ENCODE assay signal across 18 cellular contexts in the genomic region with DNA sequence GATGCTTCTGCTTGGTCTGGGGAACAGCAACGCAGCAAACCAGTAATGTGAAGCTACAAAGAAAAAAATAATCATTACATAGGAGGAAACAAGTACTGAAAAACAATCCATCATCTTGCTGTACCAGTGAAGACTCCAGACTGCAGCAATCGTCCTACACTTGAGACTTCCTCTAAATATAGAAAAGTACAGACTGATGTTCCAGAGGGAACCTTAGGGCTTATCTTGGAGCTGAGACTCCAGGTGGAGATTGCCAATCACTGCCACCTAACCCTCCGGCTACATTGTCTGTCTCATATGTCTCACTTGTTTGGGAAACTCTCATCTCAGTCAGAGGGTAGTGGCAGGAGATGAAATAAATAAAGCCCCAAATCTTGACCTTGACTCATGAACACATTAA. TPM values are rescaled to one million over a fixed set of nuclear protein-coding genes. Genes with fewer than 3 reads are reported as not detected.
A peak's percentile ranks its signal among the peaks of the same experiment; 100 is the strongest.
DNase-seq lines count a peak whose midpoint lies in the region; ATAC-seq, FAIRE-seq and TF ChIP-seq lines count a peak whose summit lies in the region.
"Had no signal": no experiment of that assay in that cellular context is flagged by ENCODE, and none has a peak within 500 bp of the region (broad histone marks: within the 10 kb centered on the region; RNA-seq: fewer than 3 reads in every experiment).

No MANE protein-coding gene starts in this region.

- no peaks in the 10 kb centered on the region for H3K9me2 ChIP-seq in GM23338 (ENCODE audit: insufficient read depth)
- H3K9me2 ChIP-seq in GM23248 (ENCODE audit: insufficient read depth) = no peaks in the 10 kb centered on the region

- in situ Hi-C loops in GM23248 (cut with MboI) = no loop called here

- H3K27ac Mint-ChIP-seq in GM23338 = no peak overlapping the region
- H3K27ac Mint-ChIP-seq in osteocyte (ENCODE audit: unreplicated experiment) = no peak overlapping the region
- no peak overlapping the region for H3K27ac Mint-ChIP-seq in activated naive CD4-positive, alpha-beta T cell treated with anti-CD3 and anti-CD28 coated beads, Interleukin-2, amount 10 ng/mL, durations not matched to agents 7 days and 5 days
- H3K27ac Mint-ChIP-seq in natural killer cell treated with Interleukin-12 subunit alpha and Interleukin-12 subunit beta and Interleukin-15 and Interleukin-18, amount 100 ng/mL, for 72 hours = no peak overlapping the region
- H3K27ac Mint-ChIP-seq: CD4-positive, alpha-beta memory T cell; H9 had no signal

- H3K4me3 Mint-ChIP-seq in GM23338 (no peak overlapping the region), osteocyte (ENCODE audit: unreplicated experiment) (no peak overlapping the region)
- H3K4me3 Mint-ChIP-seq in activated naive CD4-positive, alpha-beta T cell treated with anti-CD3 and anti-CD28 coated beads, Interleukin-2, amount 10 ng/mL, durations not matched to agents 7 days and 5 days = no peak overlapping the region
- no peak overlapping the region for H3K4me3 Mint-ChIP-seq in natural killer cell treated with Interleukin-12 subunit alpha and Interleukin-12 subunit beta and Interleukin-15 and Interleukin-18, amount 100 ng/mL, for 72 hours
- H3K4me3 Mint-ChIP-seq: CD4-positive, alpha-beta memory T cell; H9 had no signal

- H3K36me3 Mint-ChIP-seq in GM23338 (ENCODE audit: low read depth) (no peaks in the 10 kb centered on the region), osteocyte (ENCODE audit: unreplicated experiment) (no peaks in the 10 kb centered on the region)
- no peaks in the 10 kb centered on the region for H3K36me3 Mint-ChIP-seq in activated naive CD4-positive, alpha-beta T cell treated with anti-CD3 and anti-CD28 coated beads, Interleukin-2, amount 10 ng/mL, durations not matched to agents 7 days and 5 days
- H3K36me3 Mint-ChIP-seq in natural killer cell treated with Interleukin-12 subunit alpha and Interleukin-12 subunit beta and Interleukin-15 and Interleukin-18, amount 100 ng/mL, for 72 hours = no peaks in the 10 kb centered on the region
- H3K36me3 Mint-ChIP-seq: CD4-positive, alpha-beta memory T cell had no signal

- H3F3A ChIP-seq in GM23338 (replicated peaks; ENCODE audit: low read depth) (no peaks in the 10 kb centered on the region), GM23248 (ENCODE audit: insufficient read depth) (peaks cover 7% of the 10 kb centered on the region; the same call in 1 of the 2 replicates)

- H3K36me3 ChIP-seq in GM23338 (ENCODE audit: insufficient read depth) (no peaks in the 10 kb centered on the region), endothelial cell of umbilical vein (ENCODE audit: control insufficient read depth in 2 of 2, extremely low read depth in 1 of 2, insufficient read depth in 2 of 2, low read length in 2 of 2) (no peaks in the 10 kb centered on the region), psoas muscle (ENCODE audit: insufficient read depth in 1 of 2, low read depth in 1 of 2) (no peaks in the 10 kb centered on the region), GM23248 (ENCODE audit: low read depth) (no peaks in the 10 kb centered on the region)

- POLR2A ChIA-PET in endothelial cell of umbilical vein (lab: Charles Lee) = no interaction called here

- no peaks in the 10 kb centered on the region for H3K4me1 Mint-ChIP-seq in GM23338
- no peaks in the 10 kb centered on the region for H3K4me1 Mint-ChIP-seq in osteocyte (ENCODE audit: unreplicated experiment)
- H3K4me1 Mint-ChIP-seq in activated naive CD4-positive, alpha-beta T cell treated with anti-CD3 and anti-CD28 coated beads, Interleukin-2, amount 10 ng/mL, durations not matched to agents 7 days and 5 days = no peaks in the 10 kb centered on the region
- peaks cover 0 to 5% of the 10 kb centered on the region in 2 donors for H3K4me1 Mint-ChIP-seq in natural killer cell treated with Interleukin-12 subunit alpha and Interleukin-12 subunit beta and Interleukin-15 and Interleukin-18, amount 100 ng/mL, for 72 hours (ENCODE audit: low read depth in 2 of 2)
- H3K4me1 Mint-ChIP-seq: CD4-positive, alpha-beta memory T cell; H9 had no signal

- ATAC-seq in GM23338 = no peak
- ATAC-seq in psoas muscle = peak; percentile 83 to 95 (median 89)
- ATAC-seq in natural killer cell treated with Interleukin-12 subunit alpha and Interleukin-12 subunit beta and Interleukin-15 and Interleukin-18, amount 100 ng/mL, for 72 hours = no peak
- ATAC-seq: GM12878, HCT116 had no signal

- TF ChIP-seq CTCF in GM23338 (conservative IDR thresholded peaks at IDR 0.05; ENCODE audit: low read depth in 2 of 2) = no peak
- TF ChIP-seq CTCF in endothelial cell of umbilical vein (IDR thresholded peaks at IDR 0.05; ENCODE audit: extremely low read depth in 1 of 2, insufficient read depth in 1 of 2, low read depth in 1 of 2, low read length in 2 of 2) = no peak
- TF ChIP-seq CTCF in psoas muscle (IDR thresholded peaks at IDR 0.05) = no peak
- TF ChIP-seq CTCF in osteocyte (IDR thresholded peaks at IDR 0.05) = no peak

- TF ChIP-seq POLR2A in endothelial cell of umbilical vein (IDR thresholded peaks at IDR 0.05; ENCODE audit: low read depth, low read length) = no peak

- no peaks in the 10 kb centered on the region for H3K9me3 ChIP-seq in endothelial cell of umbilical vein (replicated peaks; ENCODE audit: control insufficient read depth, insufficient read depth, low read length)
- no peaks in the 10 kb centered on the region for H3K9me3 ChIP-seq in psoas muscle
- no peaks in the 10 kb centered on the region for H3K9me3 ChIP-seq in GM23248 (ENCODE audit: low read depth)

- intact Hi-C loops in endothelial cell of umbilical vein (cut with micrococcal nuclease) = no loop called here
- intact Hi-C loops in psoas muscle (cut with DNase I) = no loop called here

- H3K27ac ChIP-seq in GM23338 (ENCODE audit: low read depth) = no peak overlapping the region
- H3K27ac ChIP-seq in endothelial cell of umbilical vein (ENCODE audit: insufficient read depth, low read depth, low read length) = no peak overlapping the region
- peak overlapping the region; percentile 53 for H3K27ac ChIP-seq in psoas muscle
- no peak overlapping the region for H3K27ac ChIP-seq in GM23248

- no peak overlapping the region for H3K4me3 ChIP-seq in GM23338
- H3K4me3 ChIP-seq in endothelial cell of umbilical vein (replicated peaks in 1 of 3; ENCODE audit: insufficient read depth in 1 of 3, low read depth in 1 of 3, low read length in 3 of 3) = no peak overlapping the region
- H3K4me3 ChIP-seq in psoas muscle = peak overlapping the region; percentile 50
- H3K4me3 ChIP-seq in GM23248 = no peak overlapping the region
- H3K4me3 ChIP-seq: GM12878 had no signal

- no TSS peak for BruUV-seq in endothelial cell of umbilical vein (replicated peaks; lab: Mats Ljungman, UMichigan)

- peaks cover 3% of the 10 kb centered on the region for H3K27me3 Mint-ChIP-seq in GM23338 (ENCODE audit: insufficient read depth, low read depth, poor library complexity)
- peaks cover 43% of the 10 kb centered on the region for H3K27me3 Mint-ChIP-seq in osteocyte (ENCODE audit: unreplicated experiment)
- peaks cover 38% of the 10 kb centered on the region for H3K27me3 Mint-ChIP-seq in activated naive CD4-positive, alpha-beta T cell treated with anti-CD3 and anti-CD28 coated beads, Interleukin-2, amount 10 ng/mL, durations not matched to agents 7 days and 5 days
- H3K27me3 Mint-ChIP-seq in natural killer cell treated with Interleukin-12 subunit alpha and Interleukin-12 subunit beta and Interleukin-15 and Interleukin-18, amount 100 ng/mL, for 72 hours = peaks cover 25 to 40% of the 10 kb centered on the region in 2 donors

- H3K79me2 ChIP-seq in GM23338 (replicated peaks; ENCODE audit: insufficient read depth) = no peaks in the 10 kb centered on the region
- no peaks in the 10 kb centered on the region for H3K79me2 ChIP-seq in endothelial cell of umbilical vein (ENCODE audit: control insufficient read depth, insufficient read depth, low read length)
- H3K79me2 ChIP-seq in GM23248 (ENCODE audit: insufficient read depth) = no peaks in the 10 kb centered on the region

- no peaks in the 10 kb centered on the region for H3K4me1 ChIP-seq in GM23338 (ENCODE audit: insufficient read depth)
- H3K4me1 ChIP-seq in endothelial cell of umbilical vein (ENCODE audit: control insufficient read depth, extremely low read depth, insufficient read depth, low read length) = peaks cover 8% of the 10 kb centered on the region
- H3K4me1 ChIP-seq in psoas muscle = no peaks in the 10 kb centered on the region
- H3K4me1 ChIP-seq in GM23248 (ENCODE audit: insufficient read depth) = peaks cover 12% of the 10 kb centered on the region

- dilution Hi-C loops in endothelial cell of umbilical vein (cut with MboI; ENCODE audit: extremely low pct_ligation_motif_present, low sequenced_read_pairs) = no loop called here

- no peak for FAIRE-seq in endothelial cell of umbilical vein (lab: Jason Lieb, UNC)
- FAIRE-seq: GM12878 had no signal

- CTCF ChIA-PET in endothelial cell of umbilical vein (lab: Charles Lee) = no interaction called here
- CTCF ChIA-PET in activated naive CD4-positive, alpha-beta T cell treated with anti-CD3 and anti-CD28 coated beads, Interleukin-2, amount 10 ng/mL, durations not matched to agents 7 days and 5 days (lab: Charles Lee) = no interaction called here

- H2AFZ ChIP-seq in GM23338 (0 out of 2 replicates have a peak overlapping the region, but pooled peaks have one; percentile 32), endothelial cell of umbilical vein (ENCODE audit: low read depth, low read length) (peak overlapping the region; percentile 32), GM23248 (no peak overlapping the region)

- 39 to 50% (median 49%) methylated on average over 3 of the region's 3 CpGs for WGBS in psoas muscle, 3 donors
- WGBS in GM23248 (ENCODE audit: low coverage in 1 of 2, low lambda C conversion rate in 2 of 2, missing lambda C conversion rate in 2 of 2), 2 experiments = 60 to 61% methylated on average over 3 of the region's 3 CpGs

- H3K4me2 ChIP-seq in GM23338 (no peak overlapping the region), endothelial cell of umbilical vein (ENCODE audit: insufficient read depth, low read length) (no peak overlapping the region), GM23248 (ENCODE audit: unreplicated experiment) (no peak overlapping the region)

- DNase-seq in GM23338 (ENCODE audit: low spot score) = no peak
- DNase-seq in endothelial cell of umbilical vein (ENCODE audit: low read depth, low spot score) = no peak
- DNase-seq in psoas muscle = no peak
- DNase-seq in osteocyte (ENCODE audit: extremely low spot score, unreplicated experiment) = no peak
- no peak for DNase-seq in activated naive CD4-positive, alpha-beta T cell treated with anti-CD3 and anti-CD28 coated beads, Interleukin-2, amount 10 ng/mL, durations not matched to agents 7 days and 5 days
- DNase-seq in GM23248 = no peak
- DNase-seq in natural killer cell treated with Interleukin-12 subunit alpha and Interleukin-12 subunit beta and Interleukin-15 and Interleukin-18, amount 100 ng/mL, for 72 hours (ENCODE audit: low spot score) = no peak
- DNase-seq: 8988T; C1 segment of cervical spinal cord; Calu3; CD4-positive, alpha-beta memory T cell; COR-L47; DMS79; EL; GDM1; H9 had no signal

- H3K9me1 ChIP-seq in endothelial cell of umbilical vein (replicated peaks; ENCODE audit: control insufficient read depth, extremely low read depth, insufficient read depth, low read length) = no peaks in the 10 kb centered on the region

- H3K9ac ChIP-seq in endothelial cell of umbilical vein (replicated peaks; ENCODE audit: extremely low read depth, insufficient read depth, low read length) = no peak overlapping the region
- no peak overlapping the region for H3K9ac ChIP-seq in GM23248

- no peaks in the 10 kb centered on the region for H3K27me3 ChIP-seq in GM23338 (ENCODE audit: insufficient read depth)
- H3K27me3 ChIP-seq in endothelial cell of umbilical vein (ENCODE audit: control insufficient read depth in 2 of 2, insufficient read depth in 2 of 2, low read length in 2 of 2) = no peaks in the 10 kb centered on the region
- peaks cover 0 to 5% (median 3%) of the 10 kb centered on the region in 3 donors for H3K27me3 ChIP-seq in psoas muscle (ENCODE audit: insufficient read depth in 3 of 3, low read length in 2 of 3)
- H3K27me3 ChIP-seq in GM23248 (replicated peaks; ENCODE audit: insufficient read depth) = no peaks in the 10 kb centered on the region; the same call in 1 of the 2 replicates

- H4K20me1 ChIP-seq in GM23338 (replicated peaks; ENCODE audit: insufficient read depth) (no peaks in the 10 kb centered on the region), endothelial cell of umbilical vein (replicated peaks; ENCODE audit: control insufficient read depth, extremely low read depth, insufficient read depth, low read length) (no peaks in the 10 kb centered on the region), GM23248 (ENCODE audit: insufficient read depth) (no peaks in the 10 kb centered on the region)

- H3K9me3 Mint-ChIP-seq in GM23338 (no peaks in the 10 kb centered on the region), osteocyte (ENCODE audit: unreplicated experiment) (no peaks in the 10 kb centered on the region)
- no peaks in the 10 kb centered on the region for H3K9me3 Mint-ChIP-seq in activated naive CD4-positive, alpha-beta T cell treated with anti-CD3 and anti-CD28 coated beads, Interleukin-2, amount 10 ng/mL, durations not matched to agents 7 days and 5 days
- no peaks in the 10 kb centered on the region for H3K9me3 Mint-ChIP-seq in natural killer cell treated with Interleukin-12 subunit alpha and Interleukin-12 subunit beta and Interleukin-15 and Interleukin-18, amount 100 ng/mL, for 72 hours
- H3K9me3 Mint-ChIP-seq: H9 had no signal

RNA-seq across cellular contexts. Expression of gene UHMK1, which starts 9.4 kb away (rescaled TPM):
- 28.3 and 30.2 TPM in 2 replicates for total RNA-seq in GM23338 (2014; rRNA removed; shearing (Covaris generic))
- polyA plus RNA-seq in GM23338 (2016; fragmentation: Nextera tagmentation; extraction: Ambion mirVana) (7.2 and 8.6 TPM in 2 replicates), endothelial cell of umbilical vein (6.8 and 9.2 TPM in 2 replicates), psoas muscle (10 to 100 TPM; 16.7 to 57.3 (median 16.7) TPM), GM23248 (2016; fragmentation: Nextera tagmentation; extraction: Ambion mirVana) (20.1 and 21.3 TPM in 2 replicates)
- total RNA-seq in endothelial cell of umbilical vein (35.0 and 35.1 TPM in 2 replicates), psoas muscle (10 to 100 TPM; 24.3 to 62.1 (median 40.5) TPM), osteocyte (29.3 and 30.9 TPM in 2 replicates)
- polyA plus RNA-seq in endothelial cell of umbilical vein (2011; cell fraction: cytosol; rRNA removed) = 8.2 and 8.7 TPM in 2 replicates
- polyA plus RNA-seq in endothelial cell of umbilical vein (2011; cell fraction: nucleus; rRNA removed) = 11.3 and 16.4 TPM in 2 replicates
- 16.6 and 28.3 TPM in 2 replicates for polyA plus RNA-seq in endothelial cell of umbilical vein (2012)
- 36.3 and 39.8 TPM in 2 replicates for polyA minus RNA-seq in endothelial cell of umbilical vein
- polyA minus RNA-seq in endothelial cell of umbilical vein (2011; cell fraction: cytosol; rRNA and poly(A)+ RNA removed) = 49.1 TPM
- 18.8 and 31.0 TPM in 2 replicates for polyA minus RNA-seq in endothelial cell of umbilical vein (2011; cell fraction: nucleus; rRNA and poly(A)+ RNA removed)
- total RNA-seq in GM23248 (2014; rRNA removed; shearing (Covaris generic)) = 60.6 and 60.8 TPM in 2 replicates
- 10 to 100 TPM; 63.2 to 78.9 TPM for total RNA-seq in natural killer cell treated with Interleukin-12 subunit alpha and Interleukin-12 subunit beta and Interleukin-15 and Interleukin-18, amount 100 ng/mL, for 72 hours

Comparison
In these comparisons a context has a peak if more than half of its experiments do, and no peak if none do; other contexts are left out.
1. ATAC-seq: peak in psoas muscle (4 of 4); none in GM23338 (single experiment) and natural killer cell treated with Interleukin-12 subunit alpha and Interleukin-12 subunit beta and Interleukin-15 and Interleukin-18, amount 100 ng/mL, for 72 hours (0 of 2).